Comparison of ENCODE assay signal across 8 cellular contexts in genomic region chr19:13849991-13850909, GRCh38. TPM values are rescaled to one million over a fixed set of nuclear protein-coding genes. Genes with fewer than 3 reads are reported as not detected.
A peak's percentile ranks its signal among the peaks of the same experiment; 100 is the strongest.
DNase-seq lines count a peak whose midpoint lies in the region; ATAC-seq and TF ChIP-seq lines count a peak whose summit lies in the region.

No MANE protein-coding gene starts in this region.

- peak; percentile 67 for DNase-seq in NCI-H1436 (lab: John Stamatoyannopoulos, UW)
- DNase-seq in NCI-H1436 treated with DMSO at 0.1 percent for 48 hours (lab: John Stamatoyannopoulos, UW) = no peak
- peak; percentile 42 to 84 for DNase-seq in NOMO-1 (lab: John Stamatoyannopoulos, UW; ENCODE audit: unreplicated experiment in 2 of 2)
- no peak for DNase-seq in esophagus squamous epithelium (lab: John Stamatoyannopoulos, UW)
- peak; percentile 86 for DNase-seq in mucosa of gallbladder (ENCODE audit: low spot score)
- DNase-seq in substantia nigra (lab: John Stamatoyannopoulos, UW) = peak in 44 of 49 donors; percentile 25 to 86 (median 64)

- H3K4me3 ChIP-seq in esophagus squamous epithelium = peak overlapping the region; percentile 21 to 66 (median 40)

- intact Hi-C loops in esophagus squamous epithelium (cut with DNase I) = no loop called here

- peak; percentile 13 for ATAC-seq in activated T-helper 17 cell treated with anti-CD3 and anti-CD28 coated beads, Interleukin-2, amount 50 U/mL, for 72 hours (replicated peaks)
- no peak for ATAC-seq in HG02642 (IDR thresholded peaks at IDR 0.05; ENCODE audit: poor library complexity, unreplicated experiment)

- H3K9me3 ChIP-seq in esophagus squamous epithelium = no peaks in the 10 kb centered on the region

- no peaks in the 10 kb centered on the region for H3K36me3 ChIP-seq in esophagus squamous epithelium

- peak overlapping the region; percentile 98 for H3K27ac Mint-ChIP-seq in activated T-helper 17 cell treated with anti-CD3 and anti-CD28 coated beads, Interleukin-2, amount 50 U/mL, for 72 hours

- 36 to 47% methylated on average over 11 to 12 of the region's 66 CpGs for WGBS in esophagus squamous epithelium, 2 donors

- peak in 3 of 4 donors; percentile 30 to 51 (median 43) for TF ChIP-seq POLR2A in esophagus squamous epithelium (IDR thresholded peaks at IDR 0.05)

- H3K4me1 Mint-ChIP-seq in activated T-helper 17 cell treated with anti-CD3 and anti-CD28 coated beads, Interleukin-2, amount 50 U/mL, for 72 hours = peaks cover 21% of the 10 kb centered on the region

- TF ChIP-seq CTCF in esophagus squamous epithelium (IDR thresholded peaks at IDR 0.05) = no peak

- peaks cover 21% of the 10 kb centered on the region for H3K36me3 Mint-ChIP-seq in activated T-helper 17 cell treated with anti-CD3 and anti-CD28 coated beads, Interleukin-2, amount 50 U/mL, for 72 hours (ENCODE audit: low read depth)

- H3K4me3 Mint-ChIP-seq in activated T-helper 17 cell treated with anti-CD3 and anti-CD28 coated beads, Interleukin-2, amount 50 U/mL, for 72 hours = peak overlapping the region; percentile 87

- H3K27ac ChIP-seq in esophagus squamous epithelium (peak overlapping the region; percentile 93 to 100 (median 98)), substantia nigra (ENCODE audit: low read depth, low read length, poor library complexity, severe bottlenecking) (peak overlapping the region; percentile 82)

- no peaks in the 10 kb centered on the region for H3K27me3 Mint-ChIP-seq in activated T-helper 17 cell treated with anti-CD3 and anti-CD28 coated beads, Interleukin-2, amount 50 U/mL, for 72 hours

- no peaks in the 10 kb centered on the region for H3K27me3 ChIP-seq in esophagus squamous epithelium

- peaks cover 48 to 96% (median 52%) of the 10 kb centered on the region in 3 donors for H3K4me1 ChIP-seq in esophagus squamous epithelium

- no peaks in the 10 kb centered on the region for H3K9me3 Mint-ChIP-seq in activated T-helper 17 cell treated with anti-CD3 and anti-CD28 coated beads, Interleukin-2, amount 50 U/mL, for 72 hours

RNA-seq across cellular contexts. Expression of gene NANOS3, which starts 26.7 kb away (rescaled TPM):
- total RNA-seq in activated T-helper 17 cell treated with anti-CD3 and anti-CD28 coated beads, Interleukin-2, amount 50 U/mL, for 72 hours = 1 to 10 TPM; 1.2 to 3.6 TPM
- not detected for total RNA-seq in esophagus squamous epithelium
- total RNA-seq in mucosa of gallbladder = 0.75 TPM

RNA-seq across cellular contexts. Expression of gene ZSWIM4, which starts 55.0 kb away (rescaled TPM):
- total RNA-seq in activated T-helper 17 cell treated with anti-CD3 and anti-CD28 coated beads, Interleukin-2, amount 50 U/mL, for 72 hours = 10 to 100 TPM in 1 of 2 donors, 1 to 10 TPM in 1; 5.4 to 10.6 TPM
- 10 to 100 TPM in 3 of 4 donors, 1 to 10 TPM in 1; 7.2 to 41.4 (median 16.9) TPM for total RNA-seq in esophagus squamous epithelium
- 11.2 TPM for total RNA-seq in mucosa of gallbladder

RNA-seq across cellular contexts. Expression of gene BRME1, which starts 55.7 kb away (rescaled TPM):
- total RNA-seq in activated T-helper 17 cell treated with anti-CD3 and anti-CD28 coated beads, Interleukin-2, amount 50 U/mL, for 72 hours = 10 to 100 TPM in 1 of 2 donors, 1 to 10 TPM in 1; 4.8 to 12.5 TPM
- total RNA-seq in esophagus squamous epithelium = 1 to 10 TPM; 1.8 to 6.3 (median 4.0) TPM
- total RNA-seq in mucosa of gallbladder = 2.6 TPM

RNA-seq across cellular contexts. Expression of gene CC2D1A, which starts 55.8 kb away (rescaled TPM):
- 10 to 100 TPM; 34.6 to 35.4 TPM for total RNA-seq in activated T-helper 17 cell treated with anti-CD3 and anti-CD28 coated beads, Interleukin-2, amount 50 U/mL, for 72 hours
- total RNA-seq in esophagus squamous epithelium (10 to 100 TPM; 28.0 to 56.9 (median 36.0) TPM), mucosa of gallbladder (57.1 TPM)

Comparison
In these comparisons a context has a peak if more than half of its experiments do, and no peak if none do; other contexts are left out.
1. DNase-seq: peak in NCI-H1436 (single experiment), NOMO-1 (2 of 2), mucosa of gallbladder (single experiment) and substantia nigra (44 of 49); none in NCI-H1436 treated with DMSO at 0.1 percent for 48 hours (single experiment) and esophagus squamous epithelium (single experiment).